9 cellular contexts compared by ENCODE assay signal in the genomic region with DNA sequence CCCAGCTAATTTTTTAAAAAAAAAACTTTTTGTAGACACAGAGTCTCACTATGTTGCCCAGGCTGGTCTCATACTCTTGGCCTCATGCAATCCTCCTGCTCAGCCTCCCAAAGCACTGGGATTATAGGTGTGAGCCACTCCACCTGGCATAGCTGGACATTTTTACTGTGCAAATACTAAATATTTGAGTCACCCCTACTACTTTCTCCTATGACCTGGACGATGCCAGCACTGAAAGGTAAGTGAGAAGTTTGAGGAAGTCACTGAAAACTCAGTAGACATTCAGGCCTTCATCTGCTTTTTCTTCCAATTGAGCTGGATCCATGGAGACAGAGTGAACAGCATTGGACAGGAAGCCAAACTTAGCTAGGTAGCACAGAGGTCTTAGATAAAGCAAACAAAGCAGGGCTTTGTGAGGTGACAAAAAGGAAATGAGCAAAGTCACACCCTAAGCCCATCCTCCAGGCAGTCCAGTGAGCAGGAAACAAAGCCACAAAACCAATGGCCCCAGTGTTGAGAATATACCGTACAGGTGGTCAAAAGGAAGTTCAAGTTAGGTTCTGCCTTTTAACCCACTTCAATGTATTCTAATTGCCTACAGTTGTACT.
A peak's percentile ranks its signal among the peaks of the same experiment; 100 is the strongest.
DNase-seq lines count a peak whose midpoint lies in the region; ATAC-seq and TF ChIP-seq lines count a peak whose summit lies in the region.
"Had no signal": no experiment of that assay in that cellular context is flagged by ENCODE, and none has a peak within 500 bp of the region (broad histone marks: within the 10 kb centered on the region; RNA-seq: fewer than 3 reads in every experiment).

No MANE protein-coding gene starts in this region.

- H3K27ac Mint-ChIP-seq in activated naive CD4-positive, alpha-beta T cell treated with anti-CD3 and anti-CD28 coated beads, Interleukin-2, amount 50 U/mL, for 24 hours = peak overlapping the region; percentile 69
- peak overlapping the region; percentile 87 for H3K27ac Mint-ChIP-seq in natural killer cell treated with Interleukin-12 subunit alpha and Interleukin-12 subunit beta and Interleukin-15 and Interleukin-18, amount 100 ng/mL, for 72 hours
- H3K27ac Mint-ChIP-seq in chondrocyte (ENCODE audit: unreplicated experiment) = no peak overlapping the region

- peaks cover 39% of the 10 kb centered on the region for H3K4me1 Mint-ChIP-seq in activated naive CD4-positive, alpha-beta T cell treated with anti-CD3 and anti-CD28 coated beads, Interleukin-2, amount 50 U/mL, for 24 hours
- peaks cover 32 to 44% of the 10 kb centered on the region in 2 donors for H3K4me1 Mint-ChIP-seq in natural killer cell treated with Interleukin-12 subunit alpha and Interleukin-12 subunit beta and Interleukin-15 and Interleukin-18, amount 100 ng/mL, for 72 hours (ENCODE audit: low read depth in 2 of 2)
- H3K4me1 Mint-ChIP-seq in chondrocyte (ENCODE audit: low read depth) = peaks cover 2% of the 10 kb centered on the region

- intact Hi-C loops in PC-3 (cut with micrococcal nuclease) = loop anchor here (5.0 kb wide), 2 partner anchors 92 to 117 kb away; no protein-coding TSS in a partner anchor

- no peaks in the 10 kb centered on the region for H4K20me1 ChIP-seq in PC-3 (ENCODE audit: low read length)

- H2AFZ ChIP-seq in PC-3 (ENCODE audit: low read length) = peak overlapping the region; percentile 60

- H3K79me2 ChIP-seq in PC-3 (ENCODE audit: low read length) = no peaks in the 10 kb centered on the region

- POLR2A ChIA-PET in PC-3 (lab: Charles Lee; ENCODE audit: unreplicated experiment) = interaction anchor here (0.8 to 1.1 kb wide), 3 partner anchors 52 to 120 kb away, joined by 4 to 7 read pairs (median 4); no protein-coding TSS in a partner anchor

- H3K9ac ChIP-seq in PC-3 (ENCODE audit: low read length) = no peak overlapping the region

- H3K4me1 ChIP-seq in PC-3 (ENCODE audit: insufficient read depth, low read length) = peaks cover 15% of the 10 kb centered on the region

- H3K4me3 Mint-ChIP-seq in activated naive CD4-positive, alpha-beta T cell treated with anti-CD3 and anti-CD28 coated beads, Interleukin-2, amount 50 U/mL, for 24 hours = peak overlapping the region; percentile 37
- H3K4me3 Mint-ChIP-seq in natural killer cell treated with Interleukin-12 subunit alpha and Interleukin-12 subunit beta and Interleukin-15 and Interleukin-18, amount 100 ng/mL, for 72 hours = peak overlapping the region; percentile 73
- H3K4me3 Mint-ChIP-seq in chondrocyte (ENCODE audit: unreplicated experiment) = no peak overlapping the region

- H3K27me3 ChIP-seq in PC-3 (ENCODE audit: low read length) = no peaks in the 10 kb centered on the region

- H3K9me2 ChIP-seq in PC-3 (replicated peaks; ENCODE audit: low read length) = no peaks in the 10 kb centered on the region

- no peak for DNase-seq in activated naive CD4-positive, alpha-beta T cell (lab: John Stamatoyannopoulos, UW)
- DNase-seq in PC-3 = peak; percentile 78
- peak; percentile 76 for DNase-seq in natural killer cell treated with Interleukin-12 subunit alpha and Interleukin-12 subunit beta and Interleukin-15 and Interleukin-18, amount 100 ng/mL, for 72 hours (ENCODE audit: low spot score)
- no peak for DNase-seq in islet precursor cell
- DNase-seq in chondrocyte (ENCODE audit: low spot score) = no peak
- no peak for DNase-seq in DMS153 treated with DMSO at 0.1 percent for 48 hours (lab: John Stamatoyannopoulos, UW; ENCODE audit: unreplicated experiment)

- no peaks in the 10 kb centered on the region for H3K27me3 Mint-ChIP-seq in activated naive CD4-positive, alpha-beta T cell treated with anti-CD3 and anti-CD28 coated beads, Interleukin-2, amount 50 U/mL, for 24 hours
- H3K27me3 Mint-ChIP-seq in natural killer cell treated with Interleukin-12 subunit alpha and Interleukin-12 subunit beta and Interleukin-15 and Interleukin-18, amount 100 ng/mL, for 72 hours = no peaks in the 10 kb centered on the region
- no peaks in the 10 kb centered on the region for H3K27me3 Mint-ChIP-seq in chondrocyte (ENCODE audit: low read depth)

- H3K36me3 Mint-ChIP-seq in activated naive CD4-positive, alpha-beta T cell treated with anti-CD3 and anti-CD28 coated beads, Interleukin-2, amount 50 U/mL, for 24 hours = no peaks in the 10 kb centered on the region
- H3K36me3 Mint-ChIP-seq in natural killer cell treated with Interleukin-12 subunit alpha and Interleukin-12 subunit beta and Interleukin-15 and Interleukin-18, amount 100 ng/mL, for 72 hours = peaks cover 5% of the 10 kb centered on the region
- no peaks in the 10 kb centered on the region for H3K36me3 Mint-ChIP-seq in chondrocyte (ENCODE audit: low read depth)

- no peaks in the 10 kb centered on the region for H3F3A ChIP-seq in PC-3 (ENCODE audit: low read length, unreplicated experiment)

- peak overlapping the region; percentile 46 for H3K27ac ChIP-seq in PC-3 (ENCODE audit: low read length)
- H3K27ac ChIP-seq: thoracic aorta had no signal

- H3K36me3 ChIP-seq in PC-3 (ENCODE audit: low read depth, low read length) = no peaks in the 10 kb centered on the region
- H3K36me3 ChIP-seq: thoracic aorta had no signal

- H3K4me2 ChIP-seq in PC-3 (ENCODE audit: low read length) = peak overlapping the region; percentile 19

- H3K9me3 Mint-ChIP-seq in activated naive CD4-positive, alpha-beta T cell treated with anti-CD3 and anti-CD28 coated beads, Interleukin-2, amount 50 U/mL, for 24 hours = no peaks in the 10 kb centered on the region
- H3K9me3 Mint-ChIP-seq in natural killer cell treated with Interleukin-12 subunit alpha and Interleukin-12 subunit beta and Interleukin-15 and Interleukin-18, amount 100 ng/mL, for 72 hours = peaks cover 7% of the 10 kb centered on the region
- H3K9me3 Mint-ChIP-seq in chondrocyte (ENCODE audit: low read depth) = no peaks in the 10 kb centered on the region

- BruUV-seq in PC-3 (replicated peaks; lab: Mats Ljungman, UMichigan) = no TSS peak

- H3K9me3 ChIP-seq in PC-3 (ENCODE audit: low read length) = no peaks in the 10 kb centered on the region
- H3K9me3 ChIP-seq: thoracic aorta had no signal

- CTCF ChIA-PET in PC-3 (lab: Charles Lee) = interaction anchor here (0.6 kb wide), 1 partner anchor 193 kb away, joined by 3 read pairs; a partner anchor contains a TSS

- ATAC-seq in HG02938 (IDR thresholded peaks at IDR 0.05; ENCODE audit: unreplicated experiment) (peak; percentile 93), PC-3 (peak; percentile 73)
- ATAC-seq in natural killer cell treated with Interleukin-12 subunit alpha and Interleukin-12 subunit beta and Interleukin-15 and Interleukin-18, amount 100 ng/mL, for 72 hours = peak; percentile 91 to 94

- TF ChIP-seq CTCF in PC-3 (conservative IDR thresholded peaks at IDR 0.05; ENCODE audit: low read depth, low read length) (no peak), chondrocyte (IDR thresholded peaks at IDR 0.05) (no peak)

- no peak overlapping the region for H3K4me3 ChIP-seq in PC-3 (ENCODE audit: low read length)
- H3K4me3 ChIP-seq: thoracic aorta had no signal

Comparison
In these comparisons a context has a peak if more than half of its experiments do, and no peak if none do; other contexts are left out.
1. DNase-seq: peak in PC-3 (single experiment) and natural killer cell treated with Interleukin-12 subunit alpha and Interleukin-12 subunit beta and Interleukin-15 and Interleukin-18, amount 100 ng/mL, for 72 hours (single experiment); none in activated naive CD4-positive, alpha-beta T cell (0 of 4), islet precursor cell (single experiment), chondrocyte (single experiment) and DMS153 treated with DMSO at 0.1 percent for 48 hours (single experiment).
2. Peak in every context shown above with its lines, with median percentiles within 50 percentile points of each other: ATAC-seq.